ENCODE assay signal across 26 cellular contexts in genomic region chrX:111110098-111110775, GRCh38. TPM values are rescaled to one million over a fixed set of nuclear protein-coding genes. Genes with fewer than 3 reads are reported as not detected.
"Had no signal": no experiment of that assay in that cellular context is flagged by ENCODE, and none has a peak within 500 bp of the region (broad histone marks: within the 10 kb centered on the region; RNA-seq: fewer than 3 reads in every experiment).

No MANE protein-coding gene starts in this region.

- FAIRE-seq: urothelium cell line had no signal

- H3K4me3 Mint-ChIP-seq: naive B cell; natural killer cell; nephron progenitor cell; stimulated activated naive B cell treated with anti-CD40 and anti-IgM and Interleukin-4, amounts not matched to agents 10 μg/mL and 1 μg/mL and 100 μg/mL, for 72 hours had no signal

- ATAC-seq: left ventricle myocardium superior; lower lobe of right lung; natural killer cell; sciatic nerve; stimulated activated naive B cell treated with anti-CD40 and anti-IgM and Interleukin-4, amounts not matched to agents 10 μg/mL and 1 μg/mL and 100 μg/mL, for 72 hours; stimulated activated naive CD8-positive, alpha-beta T cell treated with anti-CD3 and anti-CD28 coated beads, Interleukin-15, Interleukin-2, amounts not matched to agents 100 U/mL and 50 U/mL, for 24 hours; upper lobe of right lung had no signal

- H3K4me2 ChIP-seq: hepatocyte had no signal

- H3K9me3 ChIP-seq: lower lobe of right lung, ovary, right atrium auricular region, stomach, testis, thyroid gland, transverse colon, upper lobe of right lung had no signal

- H3K4me3 ChIP-seq: hepatocyte, lower lobe of right lung, ovary, right atrium auricular region, skin epidermis, stomach, testis, thyroid gland, transverse colon, upper lobe of right lung had no signal

- H3K36me3 ChIP-seq: lower lobe of right lung, ovary, right atrium auricular region, stomach, thyroid gland, transverse colon, upper lobe of right lung had no signal

- H3K27ac Mint-ChIP-seq: naive B cell; natural killer cell; nephron progenitor cell; progenitor cell of endocrine pancreas; stimulated activated naive B cell treated with anti-CD40 and anti-IgM and Interleukin-4, amounts not matched to agents 10 μg/mL and 1 μg/mL and 100 μg/mL, for 72 hours had no signal

- H3K79me2 ChIP-seq: hepatocyte had no signal

- H3K9me3 Mint-ChIP-seq: natural killer cell; nephron progenitor cell; stimulated activated naive B cell treated with anti-CD40 and anti-IgM and Interleukin-4, amounts not matched to agents 10 μg/mL and 1 μg/mL and 100 μg/mL, for 72 hours had no signal

- H3K4me1 ChIP-seq: lower lobe of right lung, right atrium auricular region, stomach, testis, thyroid gland, transverse colon, upper lobe of right lung had no signal

- DNase-seq: islet precursor cell; left ventricle myocardium superior; lower lobe of right lung; mammary epithelial cell; mesenchymal stem cell; naive B cell; natural killer cell; nephron progenitor cell; ovary; stimulated activated CD4-positive, alpha-beta T cell treated with anti-CD3 and anti-CD28 coated beads, Interleukin-12 subunit alpha, Interleukin-12 subunit beta, amount 100 ng/mL, for 4 hours; stimulated activated CD4-positive, alpha-beta T cell treated with anti-CD3 and anti-CD28 coated beads, Interleukin-15, amount 100 ng/mL, for 24 hours; stimulated activated CD4-positive, alpha-beta T cell treated with anti-CD3 and anti-CD28 coated beads, Interleukin-2, amount 100 ng/mL, for 24 hours; stimulated activated CD4-positive, alpha-beta T cell treated with anti-CD3 and anti-CD28 coated beads, Interleukin-4, amount 100 ng/mL, for 1 hour; stimulated activated naive B cell treated with anti-CD40 and anti-IgM and Interleukin-4, amounts not matched to agents 10 μg/mL and 1 μg/mL and 100 μg/mL, for 72 hours; stimulated activated naive CD8-positive, alpha-beta T cell treated with anti-CD3 and anti-CD28 coated beads, Interleukin-15, Interleukin-2, amounts not matched to agents 100 U/mL and 50 U/mL, for 24 hours; stomach; testis; thyroid gland; transverse colon; upper lobe of right lung had no signal

- H3K27me3 ChIP-seq: hepatocyte, ovary, right atrium auricular region, stomach, testis, thyroid gland, transverse colon, upper lobe of right lung had no signal

- H3K27ac ChIP-seq: hepatocyte, lower lobe of right lung, ovary, right atrium auricular region, skin epidermis, stomach, testis, thyroid gland, transverse colon, upper lobe of right lung had no signal

- H3K4me1 Mint-ChIP-seq: naive B cell, natural killer cell, nephron progenitor cell had no signal

- H3K36me3 Mint-ChIP-seq: naive B cell; natural killer cell; stimulated activated naive B cell treated with anti-CD40 and anti-IgM and Interleukin-4, amounts not matched to agents 10 μg/mL and 1 μg/mL and 100 μg/mL, for 72 hours had no signal

- H3K27me3 Mint-ChIP-seq: naive B cell; progenitor cell of endocrine pancreas; stimulated activated naive B cell treated with anti-CD40 and anti-IgM and Interleukin-4, amounts not matched to agents 10 μg/mL and 1 μg/mL and 100 μg/mL, for 72 hours had no signal

- H2AFZ ChIP-seq: hepatocyte had no signal

RNA-seq across cellular contexts. Expression of gene PAK3, which starts 14.2 kb away (rescaled TPM):
- total RNA-seq: natural killer cell had no signal
